ENCODE assay signal across 13 cellular contexts in the genomic region with DNA sequence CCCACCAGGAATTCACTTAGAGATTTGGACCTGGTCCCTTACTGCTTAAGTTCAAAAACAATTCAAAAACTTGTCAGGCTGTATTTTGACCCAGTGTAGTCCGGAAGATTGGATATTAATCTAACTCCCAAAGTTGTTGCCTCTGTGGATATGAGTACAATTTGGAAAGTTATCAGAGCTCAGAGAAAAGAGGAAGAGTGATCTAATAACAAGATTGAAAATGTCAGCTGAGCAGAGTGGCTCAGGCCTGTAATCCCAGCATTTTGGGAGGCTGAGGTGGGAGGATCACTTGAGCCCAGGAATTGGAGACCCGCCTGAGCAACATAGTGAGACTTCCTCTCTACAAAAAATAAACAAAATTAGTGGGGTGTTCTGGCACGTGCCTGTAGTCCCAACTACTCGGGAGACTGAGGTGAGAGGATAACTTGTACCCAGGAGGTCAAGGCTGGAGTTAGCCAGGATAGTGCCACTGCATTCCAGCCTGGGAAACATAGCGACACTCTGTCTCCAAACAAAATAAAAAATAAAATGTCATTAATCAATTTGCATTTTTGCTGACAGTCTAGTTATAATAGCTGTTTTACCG. TPM values are rescaled to one million over a fixed set of nuclear protein-coding genes. Genes with fewer than 3 reads are reported as not detected.
DNase-seq lines count a peak whose midpoint lies in the region; ATAC-seq and TF ChIP-seq lines count a peak whose summit lies in the region.
"Had no signal": no experiment of that assay in that cellular context is flagged by ENCODE, and none has a peak within 500 bp of the region (broad histone marks: within the 10 kb centered on the region; RNA-seq: fewer than 3 reads in every experiment).

No MANE protein-coding gene starts in this region.

- H3K27me3 Mint-ChIP-seq in natural killer cell (ENCODE audit: low read depth in 2 of 2): no peaks in the 10 kb centered on the region

- H3K9me3 Mint-ChIP-seq in natural killer cell: no peaks in the 10 kb centered on the region
- H3K9me3 Mint-ChIP-seq: H9 had no signal

- H3K27me3 ChIP-seq in heart right ventricle (no peaks in the 10 kb centered on the region), ascending aorta (no peaks in the 10 kb centered on the region), vagina (no peaks in the 10 kb centered on the region), foreskin keratinocyte (no peaks in the 10 kb centered on the region)

- peaks cover 20 to 47% of the 10 kb centered on the region in 2 donors for H3K4me1 Mint-ChIP-seq in natural killer cell

- H3K4me3 ChIP-seq in heart right ventricle (no peak overlapping the region), ascending aorta (no peak overlapping the region), vagina (no peak overlapping the region)
- H3K4me3 ChIP-seq: SK-N-MC had no signal

- TF ChIP-seq CTCF in heart right ventricle (IDR thresholded peaks at IDR 0.05) (no peak), ascending aorta (IDR thresholded peaks at IDR 0.05) (no peak), natural killer cell (IDR thresholded peaks at IDR 0.05) (no peak), vagina (IDR thresholded peaks at IDR 0.05) (no peak), foreskin keratinocyte (conservative IDR thresholded peaks at IDR 0.05) (no peak)

- H3K36me3 ChIP-seq in heart right ventricle: peaks cover 0 to 29% (median 0%) of the 10 kb centered on the region in 9 donors
- H3K36me3 ChIP-seq in ascending aorta: peaks cover 4 to 16% of the 10 kb centered on the region in 2 donors
- H3K36me3 ChIP-seq in vagina: peaks cover 0 to 18% of the 10 kb centered on the region in 2 donors

- intact Hi-C loops in heart right ventricle (cut with DNase I) (loop anchor here in 7 of 10 donors (5.0 to 10.0 kb wide), 12 partner anchors 47 to 265 kb away; a partner anchor contains a TSS), left cardiac atrium (cut with DNase I) (loop anchor here (2.0 to 10.0 kb wide), 3 partner anchors 53 to 87 kb away; a partner anchor contains a TSS), ascending aorta (cut with DNase I) (loop anchor here (5.0 kb wide), 1 partner anchor 98 kb away; no protein-coding TSS in a partner anchor), natural killer cell (cut with micrococcal nuclease) (loop anchor here (5.0 kb wide), 1 partner anchor 132 kb away; a partner anchor contains a TSS), vagina (cut with DNase I) (loop anchor here (5.0 to 10.0 kb wide), 3 partner anchors 33 to 165 kb away; no protein-coding TSS in a partner anchor)

- no peak for ATAC-seq in heart right ventricle
- ATAC-seq in left cardiac atrium: no peak
- ATAC-seq in natural killer cell: no peak
- no peak for ATAC-seq in foreskin keratinocyte
- no peak for ATAC-seq in GM21619 (IDR thresholded peaks at IDR 0.05; ENCODE audit: unreplicated experiment)

- H3K9me3 ChIP-seq in heart right ventricle: no peaks in the 10 kb centered on the region
- no peaks in the 10 kb centered on the region for H3K9me3 ChIP-seq in ascending aorta
- no peaks in the 10 kb centered on the region for H3K9me3 ChIP-seq in vagina

- H3K4me1 ChIP-seq in heart right ventricle: peaks cover 10 to 64% (median 56%) of the 10 kb centered on the region in 9 donors
- H3K4me1 ChIP-seq in ascending aorta: peaks cover 5 to 56% of the 10 kb centered on the region in 2 donors
- H3K4me1 ChIP-seq in vagina: peaks cover 50% of the 10 kb centered on the region
- H3K4me1 ChIP-seq in foreskin keratinocyte: peaks cover 20% of the 10 kb centered on the region

- H3K27ac Mint-ChIP-seq in natural killer cell: peak overlapping the region; percentile 87 to 88

- H3K27ac ChIP-seq in heart right ventricle (peak overlapping the region in 8 of 10 donors; percentile 29 to 99 (median 97)), ascending aorta (peak overlapping the region; percentile 78 to 93), vagina (peak overlapping the region; percentile 49), foreskin keratinocyte (no peak overlapping the region)
- H3K27ac ChIP-seq: SK-N-MC had no signal

- DNase-seq in heart right ventricle (no peak), left cardiac atrium (no peak), ascending aorta (ENCODE audit: low spot score in 2 of 2) (no peak), natural killer cell (no peak), vagina (ENCODE audit: extremely low spot score in 2 of 2) (no peak), NCI-H524 (lab: John Stamatoyannopoulos, UW) (no peak), foreskin keratinocyte (no peak)
- DNase-seq: activated gamma-delta T cell; H9; NCI-H187 treated with DMSO at 0.1 percent for 48 hours; stimulated activated CD4-positive, alpha-beta T cell treated with anti-CD3 and anti-CD28 coated beads, Interleukin-2, amount 100 ng/mL, for 48 hours had no signal

- H3K36me3 Mint-ChIP-seq in natural killer cell: no peaks in the 10 kb centered on the region

- WGBS in heart right ventricle, 2 donors: 66 to 69% methylated on average over 6 of the region's 6 CpGs

- TF ChIP-seq POLR2A in vagina (IDR thresholded peaks at IDR 0.05): no peak

- no peak overlapping the region for H3K4me3 Mint-ChIP-seq in natural killer cell
- H3K4me3 Mint-ChIP-seq: H9 had no signal

RNA-seq across cellular contexts. Expression of a gene that starts 3.2 kb away (rescaled TPM):
- total RNA-seq in heart right ventricle (10 to 100 TPM; 25.2 to 40.5 (median 33.0) TPM), left cardiac atrium (10 to 100 TPM; 25.2 to 28.1 TPM), ascending aorta (5.5 TPM), natural killer cell (10 to 100 TPM; 26.0 to 35.2 (median 29.3) TPM), vagina (38.5 TPM), foreskin keratinocyte (27.7 and 28.8 TPM in 2 replicates)
- polyA plus RNA-seq in heart right ventricle (10 to 100 TPM in 1 of 2 donors, 1 to 10 TPM in 1; 8.4 to 35.8 TPM), foreskin keratinocyte (15.8 and 18.8 TPM in 2 replicates)

RNA-seq across cellular contexts. Expression of a gene that starts 3.5 kb away (rescaled TPM):
- total RNA-seq in heart right ventricle (100 to 1,000 TPM; 181 to 246 (median 221) TPM), left cardiac atrium (100 to 1,000 TPM; 155 to 168 TPM), ascending aorta (22.8 TPM), natural killer cell (10 to 100 TPM; 70.9 to 77.0 (median 71.0) TPM), vagina (76.6 TPM), foreskin keratinocyte (64.6 and 65.6 TPM in 2 replicates)
- polyA plus RNA-seq in heart right ventricle (100 to 1,000 TPM; 129 to 149 TPM), foreskin keratinocyte (80.3 and 85.6 TPM in 2 replicates)

RNA-seq across cellular contexts. Expression of a gene that starts 54.4 kb away (rescaled TPM):
- total RNA-seq in heart right ventricle (100 to 1,000 TPM in 1 of 10 donors, 10 to 100 TPM in 9; 13.6 to 102 (median 30.2) TPM), left cardiac atrium (100 to 1,000 TPM in 1 of 2 donors, 10 to 100 TPM in 1; 88.8 to 112 TPM), ascending aorta (394 TPM), natural killer cell (100 to 1,000 TPM; 174 to 232 (median 200) TPM), vagina (1,063 TPM), foreskin keratinocyte (276 and 302 TPM in 2 replicates)
- polyA plus RNA-seq in heart right ventricle (100 to 1,000 TPM in 1 of 2 donors, 10 to 100 TPM in 1; 64.7 to 135 TPM), foreskin keratinocyte (260 and 285 TPM in 2 replicates)
